ENCODE assay signal across 13 cellular contexts in the genomic region with DNA sequence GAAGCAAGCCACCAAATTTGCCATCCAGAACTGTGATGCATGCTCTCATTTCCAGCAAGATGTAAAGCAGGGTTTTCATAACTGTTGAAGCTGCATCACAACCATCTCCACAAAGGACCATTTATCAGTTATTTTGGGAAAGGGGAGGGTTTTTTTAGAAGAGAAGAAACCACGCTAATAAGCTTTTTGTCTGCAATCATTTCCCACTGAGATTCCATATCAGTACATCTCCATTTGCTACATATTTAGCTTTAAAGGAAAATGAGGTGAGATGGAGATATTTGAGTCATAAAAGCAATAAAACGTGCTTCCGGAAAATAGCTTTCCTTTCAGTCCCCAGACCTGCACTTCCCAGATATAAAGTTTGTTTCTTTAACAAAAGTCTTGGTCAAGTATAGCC.
DNase-seq lines count a peak whose midpoint lies in the region; ATAC-seq and TF ChIP-seq lines count a peak whose summit lies in the region.
"Had no signal": no experiment of that assay in that cellular context is flagged by ENCODE, and none has a peak within 500 bp of the region (broad histone marks: within the 10 kb centered on the region; RNA-seq: fewer than 3 reads in every experiment).

No MANE protein-coding gene starts in this region.

- H3K9me2 ChIP-seq in SK-N-SH: no peaks in the 10 kb centered on the region

- no peak overlapping the region for H3K4me3 ChIP-seq in SK-N-SH (ENCODE audit: low read depth in 2 of 2, low read length in 1 of 2)
- no peak overlapping the region for H3K4me3 ChIP-seq in RWPE2 (ENCODE audit: severe bottlenecking)
- no peak overlapping the region for H3K4me3 ChIP-seq in fibroblast of villous mesenchyme (ENCODE audit: low read depth, low read length)
- no peak overlapping the region for H3K4me3 ChIP-seq in osteoblast (ENCODE audit: insufficient read depth, low read length)

- no peak overlapping the region for H3K9ac ChIP-seq in SK-N-SH

- H4K20me1 ChIP-seq in SK-N-SH (ENCODE audit: insufficient read depth) (no peaks in the 10 kb centered on the region), osteoblast (ENCODE audit: insufficient read depth, low read length) (no peaks in the 10 kb centered on the region)

- 71% methylated on average over 3 of the region's 3 CpGs for WGBS in SK-N-SH (ENCODE audit: low lambda C conversion rate)

- no peak for TF ChIP-seq EP300 in SK-N-SH (IDR thresholded peaks at IDR 0.05; ENCODE audit: borderline replicate concordance in 1 of 2, low read depth in 1 of 2, low read length in 1 of 2)

- H3K9me3 ChIP-seq in SK-N-SH: no peaks in the 10 kb centered on the region
- no peaks in the 10 kb centered on the region for H3K9me3 ChIP-seq in RWPE2 (ENCODE audit: severe bottlenecking)
- no peaks in the 10 kb centered on the region for H3K9me3 ChIP-seq in osteoblast (ENCODE audit: low read depth, low read length)

- H3K4me2 ChIP-seq in SK-N-SH: 0 out of 2 replicates have a peak overlapping the region, but pooled peaks have one; percentile 4
- H3K4me2 ChIP-seq in osteoblast (ENCODE audit: insufficient read depth, low read length): no peak overlapping the region

- H3K27me3 ChIP-seq in SK-N-SH (ENCODE audit: insufficient read depth): no peaks in the 10 kb centered on the region
- no peaks in the 10 kb centered on the region for H3K27me3 ChIP-seq in RWPE2 (ENCODE audit: insufficient read depth, poor library complexity, severe bottlenecking)
- H3K27me3 ChIP-seq in osteoblast (ENCODE audit: insufficient read depth, low read length): no peaks in the 10 kb centered on the region

- CTCF ChIA-PET in SK-N-SH (lab: Yijun Ruan, JAX): interaction anchor here (0.7 to 1.2 kb wide), 3 partner anchors 14 to 24 kb away, joined by 3 read pairs; no protein-coding TSS in a partner anchor

- H2AFZ ChIP-seq in SK-N-SH (ENCODE audit: low read depth) (0 out of 2 replicates have a peak overlapping the region, but pooled peaks have one; percentile 40), osteoblast (ENCODE audit: low read length) (no peak overlapping the region)

- POLR2A ChIA-PET in SK-N-SH (lab: Yijun Ruan, JAX): no interaction called here

- TF ChIP-seq RAD21 in SK-N-SH (IDR thresholded peaks at IDR 0.05; ENCODE audit: low read length): no peak

- H3F3A ChIP-seq in SK-N-SH (replicated peaks; ENCODE audit: insufficient read depth): peaks cover 15% of the 10 kb centered on the region

- DNase-seq in SK-N-SH: no peak
- DNase-seq in RWPE2 (ENCODE audit: low spot score): no peak
- peak; percentile 36 for DNase-seq in fibroblast of villous mesenchyme (ENCODE audit: low read depth)
- DNase-seq in osteoblast (ENCODE audit: insufficient read length, low spot score, missing footprints): no peak
- DNase-seq: CD8-positive, alpha-beta memory T cell; DMS53; GDM1; HCEC 1CT had no signal

- H3K4me1 ChIP-seq in SK-N-SH (ENCODE audit: control insufficient read depth in 1 of 2, insufficient read depth in 2 of 2, low read depth in 1 of 2, low read length in 1 of 2) (peaks cover 11 to 22% of the 10 kb centered on the region in 2 experiments), RWPE2 (ENCODE audit: insufficient read depth, poor library complexity, severe bottlenecking) (peaks cover 19% of the 10 kb centered on the region), osteoblast (ENCODE audit: insufficient read depth, low read length) (peaks cover 25% of the 10 kb centered on the region)

- H3K27ac ChIP-seq in SK-N-SH (ENCODE audit: low read depth in 2 of 2, low read length in 1 of 2) (peak overlapping the region in 1 of 2 experiments; percentile 52; a peak in 2 of 4 replicates), RWPE2 (ENCODE audit: poor library complexity, severe bottlenecking) (peak overlapping the region; percentile 83), osteoblast (ENCODE audit: low read depth, low read length) (peak overlapping the region; percentile 97)
- H3K27ac ChIP-seq: 22Rv1 had no signal

- TF ChIP-seq CTCF in SK-N-SH (IDR thresholded peaks at IDR 0.05): no peak
- no peak for TF ChIP-seq CTCF in RWPE2 (IDR thresholded peaks at IDR 0.05; ENCODE audit: poor library complexity, severe bottlenecking)
- no peak for TF ChIP-seq CTCF in fibroblast of villous mesenchyme (IDR thresholded peaks at IDR 0.05; ENCODE audit: insufficient read depth, low read depth, low read length)
- no peak for TF ChIP-seq CTCF in osteoblast (IDR thresholded peaks at IDR 0.05; ENCODE audit: extremely low read depth, low read depth, low read length)

- no peaks in the 10 kb centered on the region for H3K36me3 ChIP-seq in SK-N-SH (replicated peaks in 1 of 2; ENCODE audit: control insufficient read depth in 1 of 2, insufficient read depth in 2 of 2, low read length in 1 of 2)
- no peaks in the 10 kb centered on the region for H3K36me3 ChIP-seq in RWPE2 (ENCODE audit: low read depth)
- H3K36me3 ChIP-seq in osteoblast (ENCODE audit: insufficient read depth, low read length): no peaks in the 10 kb centered on the region

- H3K79me2 ChIP-seq in SK-N-SH (ENCODE audit: insufficient read depth) (no peaks in the 10 kb centered on the region), osteoblast (ENCODE audit: insufficient read depth, low read length) (no peaks in the 10 kb centered on the region)

- ATAC-seq in SK-N-SH treated with all-trans-retinoic acid at 6 μM for 48 hours (no peak), RWPE2 (ENCODE audit: low read depth) (no peak), HG03439 (IDR thresholded peaks at IDR 0.05; ENCODE audit: unreplicated experiment) (no peak), HG02884 (IDR thresholded peaks at IDR 0.05; ENCODE audit: unreplicated experiment) (no peak), GM18867 (IDR thresholded peaks at IDR 0.05; ENCODE audit: unreplicated experiment) (no peak)

TF ChIP-seq in SK-N-SH, 30 proteins besides CTCF, POLR2A, EP300 and RAD21 (continues in another document):
- TF ChIP-seq CHD2 (IDR thresholded peaks at IDR 0.05; ENCODE audit: low read length, partially characterized antibody) (no peak), TEAD4 (IDR thresholded peaks at IDR 0.05; ENCODE audit: borderline replicate concordance, insufficient read depth) (no peak), MEF2A (IDR thresholded peaks at IDR 0.05; ENCODE audit: borderline replicate concordance, low read depth) (no peak), EZH2phosphoT487 (IDR thresholded peaks at IDR 0.05; ENCODE audit: borderline replicate concordance, low read depth) (no peak)
- TF ChIP-seq, protein P1, sequence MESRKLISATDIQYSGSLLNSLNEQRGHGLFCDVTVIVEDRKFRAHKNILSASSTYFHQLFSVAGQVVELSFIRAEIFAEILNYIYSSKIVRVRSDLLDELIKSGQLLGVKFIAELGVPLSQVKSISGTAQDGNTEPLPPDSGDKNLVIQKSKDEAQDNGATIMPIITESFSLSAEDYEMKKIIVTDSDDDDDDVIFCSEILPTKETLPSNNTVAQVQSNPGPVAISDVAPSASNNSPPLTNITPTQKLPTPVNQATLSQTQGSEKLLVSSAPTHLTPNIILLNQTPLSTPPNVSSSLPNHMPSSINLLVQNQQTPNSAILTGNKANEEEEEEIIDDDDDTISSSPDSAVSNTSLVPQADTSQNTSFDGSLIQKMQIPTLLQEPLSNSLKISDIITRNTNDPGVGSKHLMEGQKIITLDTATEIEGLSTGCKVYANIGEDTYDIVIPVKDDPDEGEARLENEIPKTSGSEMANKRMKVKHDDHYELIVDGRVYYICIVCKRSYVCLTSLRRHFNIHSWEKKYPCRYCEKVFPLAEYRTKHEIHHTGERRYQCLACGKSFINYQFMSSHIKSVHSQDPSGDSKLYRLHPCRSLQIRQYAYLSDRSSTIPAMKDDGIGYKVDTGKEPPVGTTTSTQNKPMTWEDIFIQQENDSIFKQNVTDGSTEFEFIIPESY (IDR thresholded peaks at IDR 0.05; ENCODE audit: borderline replicate concordance, low read depth): no peak

TF ChIP-seq in SK-N-SH treated with all-trans-retinoic acid at 6 μM for 48 hours, 23 proteins besides CTCF, POLR2A, EP300 and RAD21 (continues in another document):
- TF ChIP-seq ZC3H10 (CRISPR knock-in tag; IDR thresholded peaks at IDR 0.05) (no peak), GLIS3 (CRISPR knock-in tag; IDR thresholded peaks at IDR 0.05) (no peak), TOX (CRISPR knock-in tag; IDR thresholded peaks at IDR 0.05; ENCODE audit: borderline replicate concordance) (no peak), ZFP3 (CRISPR knock-in tag; IDR thresholded peaks at IDR 0.05) (no peak), OSR1 (CRISPR knock-in tag; IDR thresholded peaks at IDR 0.05) (no peak), BACH2 (CRISPR knock-in tag; IDR thresholded peaks at IDR 0.05; ENCODE audit: borderline replicate concordance) (no peak), CSDC2 (CRISPR knock-in tag; IDR thresholded peaks at IDR 0.05) (no peak), ESRRG (CRISPR knock-in tag; IDR thresholded peaks at IDR 0.05) (no peak), ZNF8 (CRISPR knock-in tag; IDR thresholded peaks at IDR 0.05) (no peak)
- TF ChIP-seq, protein P2, sequence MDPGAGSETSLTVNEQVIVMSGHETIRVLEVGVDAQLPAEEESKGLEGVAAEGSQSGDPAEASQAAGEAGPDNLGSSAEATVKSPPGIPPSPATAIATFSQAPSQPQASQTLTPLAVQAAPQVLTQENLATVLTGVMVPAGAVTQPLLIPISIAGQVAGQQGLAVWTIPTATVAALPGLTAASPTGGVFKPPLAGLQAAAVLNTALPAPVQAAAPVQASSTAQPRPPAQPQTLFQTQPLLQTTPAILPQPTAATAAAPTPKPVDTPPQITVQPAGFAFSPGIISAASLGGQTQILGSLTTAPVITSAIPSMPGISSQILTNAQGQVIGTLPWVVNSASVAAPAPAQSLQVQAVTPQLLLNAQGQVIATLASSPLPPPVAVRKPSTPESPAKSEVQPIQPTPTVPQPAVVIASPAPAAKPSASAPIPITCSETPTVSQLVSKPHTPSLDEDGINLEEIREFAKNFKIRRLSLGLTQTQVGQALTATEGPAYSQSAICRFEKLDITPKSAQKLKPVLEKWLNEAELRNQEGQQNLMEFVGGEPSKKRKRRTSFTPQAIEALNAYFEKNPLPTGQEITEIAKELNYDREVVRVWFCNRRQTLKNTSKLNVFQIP (CRISPR knock-in tag; IDR thresholded peaks at IDR 0.05; ENCODE audit: borderline replicate concordance, low read depth): no peak
- TF ChIP-seq, protein P3, sequence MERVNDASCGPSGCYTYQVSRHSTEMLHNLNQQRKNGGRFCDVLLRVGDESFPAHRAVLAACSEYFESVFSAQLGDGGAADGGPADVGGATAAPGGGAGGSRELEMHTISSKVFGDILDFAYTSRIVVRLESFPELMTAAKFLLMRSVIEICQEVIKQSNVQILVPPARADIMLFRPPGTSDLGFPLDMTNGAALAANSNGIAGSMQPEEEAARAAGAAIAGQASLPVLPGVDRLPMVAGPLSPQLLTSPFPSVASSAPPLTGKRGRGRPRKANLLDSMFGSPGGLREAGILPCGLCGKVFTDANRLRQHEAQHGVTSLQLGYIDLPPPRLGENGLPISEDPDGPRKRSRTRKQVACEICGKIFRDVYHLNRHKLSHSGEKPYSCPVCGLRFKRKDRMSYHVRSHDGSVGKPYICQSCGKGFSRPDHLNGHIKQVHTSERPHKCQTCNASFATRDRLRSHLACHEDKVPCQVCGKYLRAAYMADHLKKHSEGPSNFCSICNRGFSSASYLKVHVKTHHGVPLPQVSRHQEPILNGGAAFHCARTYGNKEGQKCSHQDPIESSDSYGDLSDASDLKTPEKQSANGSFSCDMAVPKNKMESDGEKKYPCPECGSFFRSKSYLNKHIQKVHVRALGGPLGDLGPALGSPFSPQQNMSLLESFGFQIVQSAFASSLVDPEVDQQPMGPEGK (CRISPR knock-in tag; IDR thresholded peaks at IDR 0.05; ENCODE audit: borderline replicate concordance): no peak
